Comparison of ENCODE assay signal across 33 cellular contexts in the genomic region with DNA sequence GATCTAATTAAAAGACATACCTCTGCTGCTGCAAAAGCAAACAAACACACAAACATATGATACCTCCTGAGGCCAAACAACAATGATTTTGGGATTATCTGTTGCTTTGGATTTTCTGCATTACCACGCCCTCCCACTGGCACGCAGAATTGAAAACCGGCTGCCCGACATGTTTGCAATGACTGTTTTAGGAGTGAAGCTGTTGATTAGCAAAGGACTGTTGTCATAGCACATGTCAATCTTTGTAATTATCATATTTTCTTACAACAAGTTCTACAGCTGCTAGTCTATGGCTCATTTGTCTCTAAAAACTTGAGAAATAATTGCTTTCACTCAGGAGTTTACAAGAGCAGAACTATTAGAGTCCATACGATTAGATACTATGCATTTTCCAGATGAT.
DNase-seq lines count a peak whose midpoint lies in the region; ATAC-seq and TF ChIP-seq lines count a peak whose summit lies in the region.
"Had no signal": no experiment of that assay in that cellular context is flagged by ENCODE, and none has a peak within 500 bp of the region (broad histone marks: within the 10 kb centered on the region; RNA-seq: fewer than 3 reads in every experiment).

No MANE protein-coding gene starts in this region.

- H4K91ac ChIP-seq in trophoblast cell (ENCODE audit: low read depth, low read length) = no peak overlapping the region

- H2AK5ac ChIP-seq in trophoblast cell (ENCODE audit: low read length) = no peak overlapping the region

- no peaks in the 10 kb centered on the region for H3K79me2 ChIP-seq in trophoblast cell (ENCODE audit: control insufficient read depth, insufficient read depth, low read length, poor library complexity)

- H3K36me3 ChIP-seq in trophoblast cell (ENCODE audit: control insufficient read depth in 1 of 2, insufficient read depth in 2 of 2, low read length in 2 of 2) = no peaks in the 10 kb centered on the region
- H3K36me3 ChIP-seq: BE2C; BLaER1; BLaER1 treated with 17β-estradiol and CSF1 and Interleukin-3, amounts not matched to agents 10 nM and 100 nM had no signal

- H2BK5ac ChIP-seq in trophoblast cell (ENCODE audit: low read depth, low read length, poor library complexity) = no peak overlapping the region

- no peak overlapping the region for H3K9ac ChIP-seq in trophoblast cell (ENCODE audit: low read length)
- H3K9ac ChIP-seq: BLaER1; BLaER1 treated with 17β-estradiol and CSF1 and Interleukin-3, amounts not matched to agents 10 nM and 100 nM had no signal

- no peak overlapping the region for H3K27ac ChIP-seq in trophoblast cell (ENCODE audit: low read depth, low read length)
- H3K27ac ChIP-seq: 22Rv1; A549; BLaER1; BLaER1 treated with 17β-estradiol and CSF1 and Interleukin-3, amounts not matched to agents 10 nM and 100 nM; C4-2B had no signal

- H2AFZ ChIP-seq in trophoblast cell (ENCODE audit: insufficient read depth, low read length, poor library complexity) = no peak overlapping the region

- no CpG with 5 or more reads among the region's 5 CpGs for WGBS in trophoblast cell (ENCODE audit: extremely low coverage, insufficient coverage, insufficient read length)

- H2BK120ac ChIP-seq in trophoblast cell (ENCODE audit: insufficient read depth, low read length, poor library complexity) = no peak overlapping the region

- H3K4ac ChIP-seq in trophoblast cell (ENCODE audit: low read depth, low read length) = no peak overlapping the region

- H3K36me3 Mint-ChIP-seq in type B pancreatic cell = no peaks in the 10 kb centered on the region
- H3K36me3 Mint-ChIP-seq in naive thymus-derived CD8-positive, alpha-beta T cell = no peaks in the 10 kb centered on the region
- H3K36me3 Mint-ChIP-seq: CD14-positive monocyte; CD4-positive, alpha-beta memory T cell; CD4-positive, CD25-positive, alpha-beta regulatory T cell; CD8-positive, alpha-beta T cell had no signal

- no peak overlapping the region for H3K23ac ChIP-seq in trophoblast cell (ENCODE audit: low read length)

- H3K14ac ChIP-seq in trophoblast cell (ENCODE audit: low read length) = no peak overlapping the region

- ATAC-seq in esophagus mucosa = peak; percentile 70
- ATAC-seq in naive thymus-derived CD8-positive, alpha-beta T cell = no peak
- ATAC-seq in HG03095 (IDR thresholded peaks at IDR 0.05; ENCODE audit: unreplicated experiment) = no peak
- ATAC-seq: A549; CD8-positive, alpha-beta T cell had no signal

- peak overlapping the region; percentile 89 for H3K27ac Mint-ChIP-seq in type B pancreatic cell
- H3K27ac Mint-ChIP-seq in naive thymus-derived CD8-positive, alpha-beta T cell = no peak overlapping the region
- H3K27ac Mint-ChIP-seq: B cell; CD14-positive monocyte; CD4-positive, alpha-beta memory T cell; CD4-positive, alpha-beta T cell; CD4-positive, CD25-positive, alpha-beta regulatory T cell; CD8-positive, alpha-beta memory T cell; CD8-positive, alpha-beta T cell had no signal

- peak overlapping the region; percentile 25 for H3K4me3 Mint-ChIP-seq in type B pancreatic cell
- no peak overlapping the region for H3K4me3 Mint-ChIP-seq in naive thymus-derived CD8-positive, alpha-beta T cell
- H3K4me3 Mint-ChIP-seq: B cell; CD14-positive monocyte; CD4-positive, alpha-beta memory T cell; CD4-positive, alpha-beta T cell; CD4-positive, CD25-positive, alpha-beta regulatory T cell; CD8-positive, alpha-beta memory T cell; CD8-positive, alpha-beta T cell had no signal

- no peak overlapping the region for H4K8ac ChIP-seq in trophoblast cell (ENCODE audit: low read depth, low read length)

- H3K9me3 Mint-ChIP-seq in type B pancreatic cell = peaks cover 9% of the 10 kb centered on the region
- H3K9me3 Mint-ChIP-seq in naive thymus-derived CD8-positive, alpha-beta T cell = peaks cover 0 to 29% (median 9%) of the 10 kb centered on the region in 9 donors
- H3K9me3 Mint-ChIP-seq: CD8-positive, alpha-beta T cell had no signal

- peaks cover 2% of the 10 kb centered on the region for H3K9me3 ChIP-seq in trophoblast cell (ENCODE audit: insufficient read depth, low read depth, low read length)
- H3K9me3 ChIP-seq: BE2C, BLaER1, Caco-2 had no signal

- POLR2A ChIA-PET in naive thymus-derived CD8-positive, alpha-beta T cell (lab: Charles Lee) = no interaction called here

- no peak overlapping the region for H3K4me3 ChIP-seq in epithelial cell of esophagus (ENCODE audit: low read length)
- H3K4me3 ChIP-seq in trophoblast cell (ENCODE audit: low read depth, low read length) = no peak overlapping the region
- H3K4me3 ChIP-seq: A549; BLaER1; BLaER1 treated with 17β-estradiol and CSF1 and Interleukin-3, amounts not matched to agents 10 nM and 100 nM had no signal

- H3K4me2 ChIP-seq in trophoblast cell (ENCODE audit: low read length) = no peak overlapping the region
- H3K4me2 ChIP-seq: A549; BLaER1; BLaER1 treated with 17β-estradiol and CSF1 and Interleukin-3, amounts not matched to agents 10 nM and 100 nM had no signal

- no peaks in the 10 kb centered on the region for H3K4me1 ChIP-seq in trophoblast cell (ENCODE audit: control insufficient read depth in 1 of 2, insufficient read depth in 2 of 2, low read length in 2 of 2)
- H3K4me1 ChIP-seq: A549; BE2C; BLaER1; BLaER1 treated with 17β-estradiol and CSF1 and Interleukin-3, amounts not matched to agents 10 nM and 100 nM; Caco-2 had no signal

- H3K79me1 ChIP-seq in trophoblast cell (ENCODE audit: low read length) = no peaks in the 10 kb centered on the region

- no peaks in the 10 kb centered on the region for H3K27me3 Mint-ChIP-seq in type B pancreatic cell
- H3K27me3 Mint-ChIP-seq in naive thymus-derived CD8-positive, alpha-beta T cell = no peaks in the 10 kb centered on the region
- H3K27me3 Mint-ChIP-seq: B cell; CD4-positive, alpha-beta memory T cell; CD4-positive, alpha-beta T cell; CD4-positive, CD25-positive, alpha-beta regulatory T cell; CD8-positive, alpha-beta memory T cell had no signal

- DNase-seq in epithelial cell of esophagus (ENCODE audit: low read depth) (peak; percentile 5), trophoblast cell (peak; percentile 82 to 94), type B pancreatic cell (ENCODE audit: extremely low spot score, unreplicated experiment) (no peak), EL (no peak), AML-193 (lab: John Stamatoyannopoulos, UW) (no peak)
- no peak for DNase-seq in naive thymus-derived CD8-positive, alpha-beta T cell
- DNase-seq: 8988T; ACHN; BE2C; C1 segment of cervical spinal cord; Caco-2; Calu3; CD4-positive, alpha-beta memory T cell; CD4-positive, alpha-beta T cell; CD4-positive, CD25-positive, alpha-beta regulatory T cell; CD8-positive, alpha-beta memory T cell; CD8-positive, alpha-beta T cell; COR-L47; DMS 273 treated with DMSO at 0.1 percent for 48 hours; DMS153; DMS53; DMS79; DMS79 treated with DMSO at 0.1 percent for 48 hours; DND-41 had no signal

- no peak overlapping the region for H4K12ac ChIP-seq in trophoblast cell (ENCODE audit: low read depth, low read length)

- no peak overlapping the region for H3K18ac ChIP-seq in trophoblast cell (ENCODE audit: low read length)

- no peak overlapping the region for H2BK12ac ChIP-seq in trophoblast cell (ENCODE audit: low read length)

- H3K4me1 Mint-ChIP-seq in type B pancreatic cell (ENCODE audit: unreplicated experiment) = peaks cover 3% of the 10 kb centered on the region
- H3K4me1 Mint-ChIP-seq in naive thymus-derived CD8-positive, alpha-beta T cell = no peaks in the 10 kb centered on the region
- H3K4me1 Mint-ChIP-seq: B cell; CD14-positive monocyte; CD4-positive, alpha-beta memory T cell; CD4-positive, CD25-positive, alpha-beta regulatory T cell; CD8-positive, alpha-beta memory T cell had no signal

- no peak for TF ChIP-seq CTCF in epithelial cell of esophagus (IDR thresholded peaks at IDR 0.05; ENCODE audit: insufficient read depth, low read depth, low read length, missing control alignments)
- no peak for TF ChIP-seq CTCF in type B pancreatic cell (conservative IDR thresholded peaks at IDR 0.05)

- H3K27me3 ChIP-seq in trophoblast cell (ENCODE audit: insufficient read depth, low read length) = no peaks in the 10 kb centered on the region
- H3K27me3 ChIP-seq: BE2C; BLaER1; BLaER1 treated with 17β-estradiol and CSF1 and Interleukin-3, amounts not matched to agents 10 nM and 100 nM had no signal

Comparison
In these comparisons a context has a peak if more than half of its experiments do, and no peak if none do; other contexts are left out.
1. DNase-seq: peak in epithelial cell of esophagus (single experiment) and trophoblast cell (2 of 2); none in type B pancreatic cell (single experiment), naive thymus-derived CD8-positive, alpha-beta T cell (0 of 10), EL (single experiment) and AML-193 (0 of 2).